Comparison of ENCODE assay signal across 8 cellular contexts in genomic region chr12:13278249-13278787, GRCh38.
A peak's percentile ranks its signal among the peaks of the same experiment; 100 is the strongest.
DNase-seq lines count a peak whose midpoint lies in the region.

No MANE protein-coding gene starts in this region.

- DNase-seq in Daoy (ENCODE audit: low read depth) (peak; percentile 81), H7 (peak; percentile 93), NCI-H1694 treated with DMSO at 0.1 percent for 48 hours (lab: John Stamatoyannopoulos, UW) (peak; percentile 86), cerebellum (ENCODE audit: low spot score) (peak; percentile 75), left kidney (ENCODE audit: low read depth, low spot score) (peak; percentile 95), DMS114 treated with DMSO at 0.1 percent for 48 hours (lab: John Stamatoyannopoulos, UW; ENCODE audit: unreplicated experiment) (no peak)
- peak; percentile 42 for DNase-seq in activated CD4-positive, alpha-beta T cell treated with anti-CD3 and anti-CD28 coated beads for 1 hour
- peak; percentile 35 for DNase-seq in stimulated activated CD4-positive, alpha-beta T cell treated with anti-CD3 and anti-CD28 coated beads, Interleukin-2, amount 100 ng/mL, for 4 hours (ENCODE audit: low read depth)

- no peaks in the 10 kb centered on the region for H3K36me3 ChIP-seq in H7 (replicated peaks; ENCODE audit: control insufficient read depth, insufficient read depth, low read length)

- no peak overlapping the region for H3K4me3 ChIP-seq in H7 (ENCODE audit: insufficient read depth, low read depth, low read length)

- H3K27me3 ChIP-seq in H7 (ENCODE audit: control insufficient read depth, insufficient read depth, low read length) = peaks cover 7% of the 10 kb centered on the region; the same call in 1 of the 2 replicates
